8 cellular contexts compared by ENCODE assay signal in genomic region chr19:2474232-2475017, GRCh38. TPM values are rescaled to one million over a fixed set of nuclear protein-coding genes. Genes with fewer than 3 reads are reported as not detected.
DNase-seq lines count a peak whose midpoint lies in the region; ATAC-seq and TF ChIP-seq lines count a peak whose summit lies in the region.

No MANE protein-coding gene starts in this region.

- H2AFZ ChIP-seq in parathyroid adenoma: peak overlapping the region; percentile 67

- TF ChIP-seq CTCF in CD14-positive monocyte (IDR thresholded peaks at IDR 0.05) (peak; percentile 95), parathyroid adenoma (IDR thresholded peaks at IDR 0.05) (peak; percentile 99), thyroid gland (IDR thresholded peaks at IDR 0.05) (peak; percentile 91 to 99 (median 97))

- no peaks in the 10 kb centered on the region for H3K9me3 Mint-ChIP-seq in CD14-positive monocyte
- no peaks in the 10 kb centered on the region for H3K9me3 Mint-ChIP-seq in activated naive CD8-positive, alpha-beta T cell treated with anti-CD3 and anti-CD28 coated beads for 36 hours

- peak overlapping the region; percentile 84 to 100 for H3K4me3 Mint-ChIP-seq in CD14-positive monocyte
- peak overlapping the region; percentile 100 for H3K4me3 Mint-ChIP-seq in activated naive CD8-positive, alpha-beta T cell treated with anti-CD3 and anti-CD28 coated beads for 36 hours

- H3K27ac ChIP-seq in parathyroid adenoma (peak overlapping the region; percentile 93), thyroid gland (peak overlapping the region; percentile 89 to 98 (median 96))

- peak overlapping the region; percentile 74 to 92 (median 84) for H3K27ac Mint-ChIP-seq in CD14-positive monocyte
- H3K27ac Mint-ChIP-seq in activated naive CD8-positive, alpha-beta T cell treated with anti-CD3 and anti-CD28 coated beads for 36 hours: peak overlapping the region; percentile 98

- peak; percentile 87 for DNase-seq in CD14-positive monocyte (ENCODE audit: low spot score)
- peak; percentile 86 for DNase-seq in LoVo (ENCODE audit: low spot score)
- peak; percentile 98 for DNase-seq in activated naive CD8-positive, alpha-beta T cell treated with anti-CD3 and anti-CD28 coated beads for 36 hours
- DNase-seq in Right ventricle myocardium superior: peak; percentile 93
- DNase-seq in thyroid gland: peak; percentile 82 to 84

- intact Hi-C loops in CD14-positive monocyte (cut with micrococcal nuclease): loop anchor here (1.0 to 5.0 kb wide), 6 partner anchors 73 to 163 kb away; no protein-coding TSS in a partner anchor
- intact Hi-C loops in Right ventricle myocardium superior (cut with DNase I): loop anchor here (2.0 to 5.0 kb wide), 2 partner anchors 68 to 136 kb away; no protein-coding TSS in a partner anchor
- intact Hi-C loops in thyroid gland (cut with DNase I): loop anchor here (2.0 to 5.0 kb wide), 3 partner anchors 68 to 162 kb away; no protein-coding TSS in a partner anchor

- ATAC-seq in GM21360 (IDR thresholded peaks at IDR 0.05; ENCODE audit: unreplicated experiment) (peak; percentile 29), SK-N-SH treated with all-trans-retinoic acid at 6 μM for 48 hours (peak; percentile 59), Right ventricle myocardium superior (ENCODE audit: poor library complexity) (peak; percentile 72)

- H3K27me3 ChIP-seq in parathyroid adenoma (ENCODE audit: control insufficient read depth, insufficient read depth, low read length): no peaks in the 10 kb centered on the region
- H3K27me3 ChIP-seq in thyroid gland: no peaks in the 10 kb centered on the region

- peaks cover 21% of the 10 kb centered on the region for H3K4me1 Mint-ChIP-seq in CD14-positive monocyte
- peaks cover 24% of the 10 kb centered on the region for H3K4me1 Mint-ChIP-seq in activated naive CD8-positive, alpha-beta T cell treated with anti-CD3 and anti-CD28 coated beads for 36 hours

- WGBS in thyroid gland, 2 donors: 16 to 20% methylated on average over 27 to 31 of the region's 60 CpGs

- H3K36me3 ChIP-seq in parathyroid adenoma (ENCODE audit: control insufficient read depth, insufficient read depth, low read length): no peaks in the 10 kb centered on the region
- peaks cover 9 to 17% of the 10 kb centered on the region in 2 donors for H3K36me3 ChIP-seq in thyroid gland

- H3K27me3 Mint-ChIP-seq in CD14-positive monocyte (ENCODE audit: low read depth in 3 of 3): peaks cover 1 to 11% (median 5%) of the 10 kb centered on the region in 3 donors
- peaks cover 3% of the 10 kb centered on the region for H3K27me3 Mint-ChIP-seq in activated naive CD8-positive, alpha-beta T cell treated with anti-CD3 and anti-CD28 coated beads for 36 hours

- peaks cover 16 to 19% of the 10 kb centered on the region in 2 donors for H3K36me3 Mint-ChIP-seq in CD14-positive monocyte
- peaks cover 29% of the 10 kb centered on the region for H3K36me3 Mint-ChIP-seq in activated naive CD8-positive, alpha-beta T cell treated with anti-CD3 and anti-CD28 coated beads for 36 hours

- TF ChIP-seq POLR2A in thyroid gland (IDR thresholded peaks at IDR 0.05): no peak

- H3K79me2 ChIP-seq in parathyroid adenoma: peaks cover 6% of the 10 kb centered on the region

- H3K9me3 ChIP-seq in parathyroid adenoma (ENCODE audit: control insufficient read depth, low read length) (no peaks in the 10 kb centered on the region), thyroid gland (no peaks in the 10 kb centered on the region)

- no peak overlapping the region for H3K9ac ChIP-seq in parathyroid adenoma

- H3K4me3 ChIP-seq in parathyroid adenoma (ENCODE audit: low read depth, low read length) (peak overlapping the region; percentile 94), thyroid gland (replicated peaks in 1 of 3) (peak overlapping the region in 2 of 3 donors; percentile 0 to 93)

- H3K4me1 ChIP-seq in parathyroid adenoma (peaks cover 13% of the 10 kb centered on the region), thyroid gland (peaks cover 15 to 30% of the 10 kb centered on the region in 2 donors)

- peak overlapping the region; percentile 82 for H3K4me2 ChIP-seq in parathyroid adenoma (ENCODE audit: low read length)

TF ChIP-seq in SK-N-SH treated with all-trans-retinoic acid at 6 μM for 48 hours, 23 proteins besides CTCF, POLR2A, EP300 and RAD21:
- no peak for TF ChIP-seq OSR1 (CRISPR knock-in tag; IDR thresholded peaks at IDR 0.05)
- no peak for TF ChIP-seq PPARA (CRISPR knock-in tag; IDR thresholded peaks at IDR 0.05; ENCODE audit: borderline replicate concordance)
- no peak for TF ChIP-seq RARB (CRISPR knock-in tag; IDR thresholded peaks at IDR 0.05)
- no peak for TF ChIP-seq SNAI2 (CRISPR knock-in tag; IDR thresholded peaks at IDR 0.05)
- no peak for TF ChIP-seq ZNF565 (CRISPR knock-in tag; conservative IDR thresholded peaks at IDR 0.05; ENCODE audit: low read depth)
- TF ChIP-seq, protein P1, sequence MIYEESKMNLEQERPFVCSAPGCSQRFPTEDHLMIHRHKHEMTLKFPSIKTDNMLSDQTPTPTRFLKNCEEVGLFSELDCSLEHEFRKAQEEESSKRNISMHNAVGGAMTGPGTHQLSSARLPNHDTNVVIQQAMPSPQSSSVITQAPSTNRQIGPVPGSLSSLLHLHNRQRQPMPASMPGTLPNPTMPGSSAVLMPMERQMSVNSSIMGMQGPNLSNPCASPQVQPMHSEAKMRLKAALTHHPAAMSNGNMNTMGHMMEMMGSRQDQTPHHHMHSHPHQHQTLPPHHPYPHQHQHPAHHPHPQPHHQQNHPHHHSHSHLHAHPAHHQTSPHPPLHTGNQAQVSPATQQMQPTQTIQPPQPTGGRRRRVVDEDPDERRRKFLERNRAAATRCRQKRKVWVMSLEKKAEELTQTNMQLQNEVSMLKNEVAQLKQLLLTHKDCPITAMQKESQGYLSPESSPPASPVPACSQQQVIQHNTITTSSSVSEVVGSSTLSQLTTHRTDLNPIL (CRISPR knock-in tag; IDR thresholded peaks at IDR 0.05; ENCODE audit: low read depth): no peak
- TF ChIP-seq, protein P2, sequence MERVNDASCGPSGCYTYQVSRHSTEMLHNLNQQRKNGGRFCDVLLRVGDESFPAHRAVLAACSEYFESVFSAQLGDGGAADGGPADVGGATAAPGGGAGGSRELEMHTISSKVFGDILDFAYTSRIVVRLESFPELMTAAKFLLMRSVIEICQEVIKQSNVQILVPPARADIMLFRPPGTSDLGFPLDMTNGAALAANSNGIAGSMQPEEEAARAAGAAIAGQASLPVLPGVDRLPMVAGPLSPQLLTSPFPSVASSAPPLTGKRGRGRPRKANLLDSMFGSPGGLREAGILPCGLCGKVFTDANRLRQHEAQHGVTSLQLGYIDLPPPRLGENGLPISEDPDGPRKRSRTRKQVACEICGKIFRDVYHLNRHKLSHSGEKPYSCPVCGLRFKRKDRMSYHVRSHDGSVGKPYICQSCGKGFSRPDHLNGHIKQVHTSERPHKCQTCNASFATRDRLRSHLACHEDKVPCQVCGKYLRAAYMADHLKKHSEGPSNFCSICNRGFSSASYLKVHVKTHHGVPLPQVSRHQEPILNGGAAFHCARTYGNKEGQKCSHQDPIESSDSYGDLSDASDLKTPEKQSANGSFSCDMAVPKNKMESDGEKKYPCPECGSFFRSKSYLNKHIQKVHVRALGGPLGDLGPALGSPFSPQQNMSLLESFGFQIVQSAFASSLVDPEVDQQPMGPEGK (CRISPR knock-in tag; IDR thresholded peaks at IDR 0.05; ENCODE audit: borderline replicate concordance): peak; percentile 57; the same call in 1 of the 2 replicates
- no peak for TF ChIP-seq ARNTL (CRISPR knock-in tag; IDR thresholded peaks at IDR 0.05; ENCODE audit: borderline replicate concordance, low read depth)

RNA-seq across cellular contexts. Expression of gene GADD45B, which starts 1.5 kb away (rescaled TPM):
- 10 to 100 TPM; 67.4 to 76.2 TPM for polyA plus RNA-seq in CD14-positive monocyte
- total RNA-seq in activated naive CD8-positive, alpha-beta T cell treated with anti-CD3 and anti-CD28 coated beads for 36 hours: 10 to 100 TPM; 83.0 to 97.2 TPM
- total RNA-seq in Right ventricle myocardium superior (42.1 TPM), thyroid gland (100 to 1,000 TPM; 148 to 250 (median 195) TPM)

RNA-seq across cellular contexts. Expression of gene LMNB2, which starts 17.7 kb away (rescaled TPM):
- 1 to 10 TPM; 2.3 to 4.2 TPM for polyA plus RNA-seq in CD14-positive monocyte
- 100 to 1,000 TPM; 105 to 107 TPM for total RNA-seq in activated naive CD8-positive, alpha-beta T cell treated with anti-CD3 and anti-CD28 coated beads for 36 hours
- 13.9 TPM for total RNA-seq in Right ventricle myocardium superior
- 10 to 100 TPM; 14.4 to 34.6 (median 27.6) TPM for total RNA-seq in thyroid gland

RNA-seq across cellular contexts. Expression of gene TIMM13, which starts 47.0 kb away (rescaled TPM):
- 10 to 100 TPM; 72.4 to 89.3 TPM for polyA plus RNA-seq in CD14-positive monocyte
- 100 to 1,000 TPM; 179 to 184 TPM for total RNA-seq in activated naive CD8-positive, alpha-beta T cell treated with anti-CD3 and anti-CD28 coated beads for 36 hours
- total RNA-seq in Right ventricle myocardium superior: 96.6 TPM
- total RNA-seq in thyroid gland: 10 to 100 TPM; 27.4 to 52.9 (median 45.0) TPM

Comparison
In these comparisons a context has a peak if more than half of its experiments do, and no peak if none do; other contexts are left out.
1. Peak in every context shown above with its lines: DNase-seq, ATAC-seq, H3K4me3 ChIP-seq and H3K27ac ChIP-seq.